In the genomic region with DNA sequence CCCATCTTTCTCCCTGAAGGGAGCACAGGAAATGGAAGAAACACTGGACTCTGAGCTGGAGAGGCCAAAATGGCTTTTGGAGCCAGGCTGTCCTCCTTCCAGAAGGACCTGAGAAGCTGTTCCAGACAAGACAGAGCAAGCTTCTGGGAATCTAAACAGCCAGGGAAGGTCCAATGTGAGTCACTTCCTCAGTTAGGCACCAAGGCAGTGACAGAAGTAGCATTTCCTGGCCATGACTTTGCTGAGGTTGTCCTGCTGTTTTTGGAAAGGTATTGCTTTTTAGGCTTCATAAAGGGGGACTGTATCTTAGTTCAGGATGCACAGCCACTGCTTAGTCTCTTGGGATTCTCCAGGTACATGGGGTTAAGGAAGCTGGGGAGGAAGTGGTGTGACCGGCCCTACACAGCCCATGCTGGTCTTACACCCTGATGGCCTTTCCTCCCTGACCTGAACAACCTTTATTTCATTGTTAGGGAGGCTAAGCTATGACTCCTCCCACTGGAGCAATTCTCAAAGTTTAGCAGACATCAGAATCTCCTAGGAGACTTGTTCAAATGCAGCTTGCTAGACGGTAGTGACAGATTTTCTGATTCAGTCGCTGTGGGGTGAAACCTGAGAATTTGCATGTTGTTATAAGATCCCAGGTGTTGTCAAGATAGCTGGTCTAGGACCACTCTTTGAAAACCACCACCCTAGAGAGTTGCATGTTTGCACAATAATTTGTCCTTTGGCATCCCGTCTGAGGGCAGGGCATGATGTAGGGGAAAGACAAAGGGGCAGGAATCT, we compare ENCODE assay signal across 13 cellular contexts. TPM values are rescaled to one million over a fixed set of nuclear protein-coding genes. Genes with fewer than 3 reads are reported as not detected.
A peak's percentile ranks its signal among the peaks of the same experiment; 100 is the strongest.
DNase-seq lines count a peak whose midpoint lies in the region; ATAC-seq and TF ChIP-seq lines count a peak whose summit lies in the region.
"Had no signal": no experiment of that assay in that cellular context is flagged by ENCODE, and none has a peak within 500 bp of the region (broad histone marks: within the 10 kb centered on the region; RNA-seq: fewer than 3 reads in every experiment).

No MANE protein-coding gene starts in this region.

- no peaks in the 10 kb centered on the region for H3K9me3 ChIP-seq in fibroblast of lung (ENCODE audit: control insufficient read depth, insufficient read depth, low read depth, low read length)
- H3K9me3 ChIP-seq in endodermal cell (ENCODE audit: control insufficient read depth, low read length) = no peaks in the 10 kb centered on the region
- H3K9me3 ChIP-seq: Peyer's patch, tibial artery had no signal

- H3K27ac Mint-ChIP-seq in endodermal cell = no peak overlapping the region
- H3K27ac Mint-ChIP-seq: dendritic cell treated with granulocyte-macrophage colony-stimulating factor and Interleukin-4, amounts not matched to agents 40 ng/mL and 50 ng/mL, for 4 days had no signal

- H3K36me3 ChIP-seq in fibroblast of lung (ENCODE audit: control insufficient read depth, insufficient read depth, low read length) (no peaks in the 10 kb centered on the region), endodermal cell (ENCODE audit: control insufficient read depth, insufficient read depth, low read length) (no peaks in the 10 kb centered on the region)
- H3K36me3 ChIP-seq: Peyer's patch, tibial artery had no signal

- no peaks in the 10 kb centered on the region for H4K20me1 ChIP-seq in fibroblast of lung (ENCODE audit: control insufficient read depth, extremely low read depth, insufficient read depth, low read length)

- H3K4me3 Mint-ChIP-seq in endodermal cell = no peak overlapping the region
- H3K4me3 Mint-ChIP-seq: dendritic cell treated with granulocyte-macrophage colony-stimulating factor and Interleukin-4, amounts not matched to agents 40 ng/mL and 50 ng/mL, for 4 days had no signal

- H3K4me1 ChIP-seq in fibroblast of lung (ENCODE audit: control insufficient read depth, extremely low read depth, insufficient read depth, low read length) = peaks cover 18% of the 10 kb centered on the region
- H3K4me1 ChIP-seq in endodermal cell (ENCODE audit: control insufficient read depth, insufficient read depth, low read length) = no peaks in the 10 kb centered on the region
- H3K4me1 ChIP-seq: Peyer's patch had no signal

- DNase-seq in fibroblast of lung (ENCODE audit: low read depth in 2 of 2) (peak in 1 of 2 donors; percentile 39), endodermal cell (no peak), NCI-H1694 treated with DMSO at 0.1 percent for 48 hours (lab: John Stamatoyannopoulos, UW) (no peak), LoVo (ENCODE audit: low spot score) (no peak)
- DNase-seq in stimulated activated CD4-positive, alpha-beta T cell treated with anti-CD3 and anti-CD28 coated beads, Interleukin-2, amount 100 ng/mL, for 48 hours = no peak
- DNase-seq: activated CD8-positive, alpha-beta memory T cell treated with anti-CD3 and anti-CD28 coated beads, Interleukin-2, amount 50 U/mL, for 4 hours; DMS79; tibial artery had no signal

- ATAC-seq in GM18511 (IDR thresholded peaks at IDR 0.05; ENCODE audit: unreplicated experiment) = peak; percentile 67
- ATAC-seq in GM21717 (IDR thresholded peaks at IDR 0.05; ENCODE audit: unreplicated experiment) = peak; percentile 83
- peak; percentile 81 for ATAC-seq in HG03354 (IDR thresholded peaks at IDR 0.05; ENCODE audit: poor library complexity, severe bottlenecking, unreplicated experiment)

- H3K27me3 ChIP-seq in fibroblast of lung (ENCODE audit: control insufficient read depth, insufficient read depth, low read length) (no peaks in the 10 kb centered on the region), endodermal cell (ENCODE audit: control insufficient read depth, insufficient read depth, low read length, poor library complexity, severe bottlenecking) (peaks cover 3% of the 10 kb centered on the region)
- H3K27me3 ChIP-seq: Peyer's patch, tibial artery had no signal

- H3K4me3 ChIP-seq in fibroblast of lung (replicated peaks in 1 of 4; ENCODE audit: control extremely low read depth in 1 of 4, insufficient read depth in 1 of 4, low read depth in 3 of 4, low read length in 4 of 4) (no peak overlapping the region), endodermal cell (ENCODE audit: low read length) (no peak overlapping the region)
- H3K4me3 ChIP-seq: Peyer's patch, tibial artery had no signal

- H3K79me2 ChIP-seq in fibroblast of lung (ENCODE audit: control insufficient read depth, insufficient read depth, low read length) = no peaks in the 10 kb centered on the region

- WGBS in endodermal cell (ENCODE audit: insufficient coverage in 1 of 2, insufficient read length in 1 of 2), 2 experiments = 50 to 84% methylated on average over 2 to 4 of the region's 4 CpGs

- H3K27me3 Mint-ChIP-seq in endodermal cell (ENCODE audit: insufficient read depth) = peaks cover 13% of the 10 kb centered on the region
- H3K27me3 Mint-ChIP-seq: dendritic cell treated with granulocyte-macrophage colony-stimulating factor and Interleukin-4, amounts not matched to agents 40 ng/mL and 50 ng/mL, for 4 days had no signal

- H3K9ac ChIP-seq in fibroblast of lung (ENCODE audit: insufficient read depth, low read length) = no peak overlapping the region
- no peak overlapping the region for H3K9ac ChIP-seq in endodermal cell (ENCODE audit: extremely low read depth, low read length, poor library complexity, severe bottlenecking)

- H3K36me3 Mint-ChIP-seq in endodermal cell (ENCODE audit: low read depth) = no peaks in the 10 kb centered on the region

- H3K4me1 Mint-ChIP-seq in endodermal cell = peaks cover 5% of the 10 kb centered on the region

- H3K9me3 Mint-ChIP-seq in endodermal cell = peaks cover under 1% of the 10 kb centered on the region
- H3K9me3 Mint-ChIP-seq: dendritic cell treated with granulocyte-macrophage colony-stimulating factor and Interleukin-4, amounts not matched to agents 40 ng/mL and 50 ng/mL, for 4 days had no signal

- H2AFZ ChIP-seq in fibroblast of lung (ENCODE audit: low read length) = no peak overlapping the region

- TF ChIP-seq CTCF in fibroblast of lung (conservative IDR thresholded peaks at IDR 0.05 in 1 of 2, IDR thresholded peaks at IDR 0.05 in 1 of 2; ENCODE audit: low read depth in 1 of 2, low read length in 2 of 2) (no peak), endodermal cell (conservative IDR thresholded peaks at IDR 0.05) (no peak)

- peak overlapping the region; percentile 29 for H3K4me2 ChIP-seq in fibroblast of lung (ENCODE audit: extremely low read depth, insufficient read depth, low read length)

- H3K27ac ChIP-seq in fibroblast of lung (ENCODE audit: insufficient read depth, low read length) = no peak overlapping the region
- H3K27ac ChIP-seq in endodermal cell (ENCODE audit: low read depth, low read length) = no peak overlapping the region
- H3K27ac ChIP-seq: tibial artery had no signal

RNA-seq across cellular contexts. Expression of gene INSC, which starts 6.8 kb away (rescaled TPM):
- total RNA-seq in fibroblast of lung = 0.77 and 8.3 TPM in 2 replicates
- polyA plus RNA-seq in fibroblast of lung = 0.90 and 2.1 TPM in 2 replicates
- 0.62 and 1.8 TPM in 2 replicates for polyA plus RNA-seq in fibroblast of lung (2012)
- 1.1 TPM in 1 of 2 replicates, not detected in the other for polyA minus RNA-seq in fibroblast of lung (ENCODE audit: low replicate concordance)
- not detected for total RNA-seq in endodermal cell
- 5.0 TPM for polyA plus RNA-seq in endodermal cell (2013, experiment 1 of 2)
- 4.2 TPM for polyA plus RNA-seq in endodermal cell (2013, experiment 2 of 2)

RNA-seq across cellular contexts. Expression of gene CALCB, which starts 34.5 kb away (rescaled TPM):
- total RNA-seq in fibroblast of lung = 0.17 and 0.26 TPM in 2 replicates
- polyA plus RNA-seq in fibroblast of lung = 0.06 TPM in 1 of 2 replicates, not detected in the other
- polyA plus RNA-seq in fibroblast of lung (2012) = not detected in 2 replicates
- polyA minus RNA-seq in fibroblast of lung (ENCODE audit: low replicate concordance) = not detected in 2 replicates
- not detected for total RNA-seq in endodermal cell
- polyA plus RNA-seq in endodermal cell (2013, experiment 1 of 2) = 2.1 TPM
- 1.9 TPM for polyA plus RNA-seq in endodermal cell (2013, experiment 2 of 2)
